In the genomic region with DNA sequence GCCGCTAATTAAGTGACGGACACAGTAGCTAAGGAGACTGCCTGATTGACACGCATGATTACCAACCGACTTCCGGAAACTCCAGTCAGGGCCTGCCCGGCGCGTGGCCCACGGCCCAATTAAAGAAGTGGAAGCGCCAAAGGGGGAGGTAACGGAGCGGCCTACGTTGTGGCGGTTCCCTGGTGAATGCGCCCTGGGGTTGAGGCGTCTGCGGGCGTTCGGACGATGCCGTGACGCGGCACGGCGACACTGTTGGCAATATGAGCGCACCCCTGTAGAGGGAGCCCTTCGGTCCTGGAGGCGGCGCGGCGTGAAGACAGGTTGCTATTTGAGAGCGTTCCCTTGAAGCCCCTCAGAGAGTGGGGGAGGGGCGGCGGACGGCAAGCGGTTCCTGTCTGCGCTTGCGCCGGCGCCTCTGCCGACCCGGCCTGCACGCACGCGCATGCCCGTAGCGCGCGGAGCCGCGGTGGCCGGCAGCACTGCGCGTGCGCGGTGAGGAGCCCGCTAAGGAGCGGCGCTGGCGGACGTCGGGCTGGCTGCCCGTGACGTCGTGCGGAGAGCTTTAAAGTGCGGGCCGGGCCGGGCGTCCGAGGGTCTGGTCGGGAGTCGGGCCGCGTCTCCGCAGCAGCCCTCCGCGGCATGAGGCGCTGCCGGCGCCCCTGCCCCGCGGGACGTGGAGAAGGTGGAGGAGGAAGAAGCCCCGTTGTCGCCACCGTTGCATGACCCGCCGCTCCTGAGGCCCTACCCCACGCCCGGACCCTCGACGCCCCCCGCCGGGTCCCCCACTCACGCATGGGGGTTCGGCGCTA, we compare ENCODE assay signal across 8 cellular contexts. TPM values are rescaled to one million over a fixed set of nuclear protein-coding genes. Genes with fewer than 3 reads are reported as not detected.
A peak's percentile ranks its signal among the peaks of the same experiment; 100 is the strongest.
DNase-seq lines count a peak whose midpoint lies in the region; ATAC-seq and TF ChIP-seq lines count a peak whose summit lies in the region.

A gene (plus strand): TSS at position 495 of the 809 bp plus-strand sequence. CDS start 416 bp downstream, outside the sequence.

- no peaks in the 10 kb centered on the region for H3K27me3 ChIP-seq in mononuclear cell (ENCODE audit: insufficient read depth, low read length)

- H3K4me3 ChIP-seq in epithelial cell of esophagus (ENCODE audit: low read length) (peak within 1 kb of the TSS; percentile 79), mononuclear cell (ENCODE audit: low read length) (peak within 1 kb of the TSS; percentile 78)

- no peak for TF ChIP-seq EP300 in Ishikawa (IDR thresholded peaks at IDR 0.05; ENCODE audit: borderline replicate concordance)

- TF ChIP-seq RAD21 in Ishikawa (IDR thresholded peaks at IDR 0.05; ENCODE audit: low read depth), result no peak

- peak; percentile 79 for ATAC-seq in GM21576 (IDR thresholded peaks at IDR 0.05; ENCODE audit: unreplicated experiment)

- peaks cover 53% of the 10 kb centered on the region for H3K4me1 ChIP-seq in mononuclear cell (ENCODE audit: insufficient read depth, low read length)

- DNase-seq in DMS53 (lab: John Stamatoyannopoulos, UW), result peak; percentile 99
- peak; percentile 86 for DNase-seq in OCI-M2 (lab: John Stamatoyannopoulos, UW; ENCODE audit: unreplicated experiment)
- DNase-seq in activated T-cell treated with anti-CD3 and anti-CD28 coated beads for 4 hours, result peak; percentile 94
- DNase-seq in epithelial cell of esophagus (ENCODE audit: low read depth), result peak; percentile 100
- DNase-seq in stimulated activated CD8-positive, alpha-beta memory T cell treated with anti-CD3 and anti-CD28 coated beads, Interleukin-4, amount 100 ng/mL, for 1 hour (ENCODE audit: low read depth in 2 of 2, low spot score in 1 of 2), result peak; percentile 90 to 93

- H3K9me3 ChIP-seq in mononuclear cell (ENCODE audit: low read depth, low read length), result no peaks in the 10 kb centered on the region

- TF ChIP-seq CTCF in epithelial cell of esophagus (IDR thresholded peaks at IDR 0.05; ENCODE audit: insufficient read depth, low read depth, low read length, missing control alignments), result no peak

TF ChIP-seq in Ishikawa, 13 proteins besides CTCF, POLR2A, EP300 and RAD21:
- TF ChIP-seq YY1 (IDR thresholded peaks at IDR 0.05; ENCODE audit: low read depth), result no peak
- TF ChIP-seq EGR1 (IDR thresholded peaks at IDR 0.05), result no peak
- TF ChIP-seq, protein P1, sequence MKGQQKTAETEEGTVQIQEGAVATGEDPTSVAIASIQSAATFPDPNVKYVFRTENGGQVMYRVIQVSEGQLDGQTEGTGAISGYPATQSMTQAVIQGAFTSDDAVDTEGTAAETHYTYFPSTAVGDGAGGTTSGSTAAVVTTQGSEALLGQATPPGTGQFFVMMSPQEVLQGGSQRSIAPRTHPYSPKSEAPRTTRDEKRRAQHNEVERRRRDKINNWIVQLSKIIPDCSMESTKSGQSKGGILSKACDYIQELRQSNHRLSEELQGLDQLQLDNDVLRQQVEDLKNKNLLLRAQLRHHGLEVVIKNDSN (IDR thresholded peaks at IDR 0.05), result peak; percentile 46; the same call in 1 of the 2 replicates
- TF ChIP-seq TEAD4 (IDR thresholded peaks at IDR 0.05), result peak; percentile 27; the same call in 1 of the 2 replicates
- peak; percentile 60; the same call in 1 of the 2 replicates for TF ChIP-seq CREB1 (IDR thresholded peaks at IDR 0.05; ENCODE audit: low read depth)
- peak; percentile 53; the same call in 1 of the 2 replicates for TF ChIP-seq TCF12 (IDR thresholded peaks at IDR 0.05; ENCODE audit: low read depth)
- TF ChIP-seq, protein P2, sequence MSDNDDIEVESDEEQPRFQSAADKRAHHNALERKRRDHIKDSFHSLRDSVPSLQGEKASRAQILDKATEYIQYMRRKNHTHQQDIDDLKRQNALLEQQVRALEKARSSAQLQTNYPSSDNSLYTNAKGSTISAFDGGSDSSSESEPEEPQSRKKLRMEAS (IDR thresholded peaks at IDR 0.05), result peak; percentile 21; the same call in 1 of the 2 replicates
- no peak for TF ChIP-seq FOXM1 (IDR thresholded peaks at IDR 0.05; ENCODE audit: borderline replicate concordance, low read depth)
- TF ChIP-seq CEBPB (IDR thresholded peaks at IDR 0.05), result no peak
- TF ChIP-seq ZBTB7A (IDR thresholded peaks at IDR 0.05; ENCODE audit: low read depth), result peak; percentile 87; the same call in 1 of the 2 replicates
- TF ChIP-seq, protein P3, sequence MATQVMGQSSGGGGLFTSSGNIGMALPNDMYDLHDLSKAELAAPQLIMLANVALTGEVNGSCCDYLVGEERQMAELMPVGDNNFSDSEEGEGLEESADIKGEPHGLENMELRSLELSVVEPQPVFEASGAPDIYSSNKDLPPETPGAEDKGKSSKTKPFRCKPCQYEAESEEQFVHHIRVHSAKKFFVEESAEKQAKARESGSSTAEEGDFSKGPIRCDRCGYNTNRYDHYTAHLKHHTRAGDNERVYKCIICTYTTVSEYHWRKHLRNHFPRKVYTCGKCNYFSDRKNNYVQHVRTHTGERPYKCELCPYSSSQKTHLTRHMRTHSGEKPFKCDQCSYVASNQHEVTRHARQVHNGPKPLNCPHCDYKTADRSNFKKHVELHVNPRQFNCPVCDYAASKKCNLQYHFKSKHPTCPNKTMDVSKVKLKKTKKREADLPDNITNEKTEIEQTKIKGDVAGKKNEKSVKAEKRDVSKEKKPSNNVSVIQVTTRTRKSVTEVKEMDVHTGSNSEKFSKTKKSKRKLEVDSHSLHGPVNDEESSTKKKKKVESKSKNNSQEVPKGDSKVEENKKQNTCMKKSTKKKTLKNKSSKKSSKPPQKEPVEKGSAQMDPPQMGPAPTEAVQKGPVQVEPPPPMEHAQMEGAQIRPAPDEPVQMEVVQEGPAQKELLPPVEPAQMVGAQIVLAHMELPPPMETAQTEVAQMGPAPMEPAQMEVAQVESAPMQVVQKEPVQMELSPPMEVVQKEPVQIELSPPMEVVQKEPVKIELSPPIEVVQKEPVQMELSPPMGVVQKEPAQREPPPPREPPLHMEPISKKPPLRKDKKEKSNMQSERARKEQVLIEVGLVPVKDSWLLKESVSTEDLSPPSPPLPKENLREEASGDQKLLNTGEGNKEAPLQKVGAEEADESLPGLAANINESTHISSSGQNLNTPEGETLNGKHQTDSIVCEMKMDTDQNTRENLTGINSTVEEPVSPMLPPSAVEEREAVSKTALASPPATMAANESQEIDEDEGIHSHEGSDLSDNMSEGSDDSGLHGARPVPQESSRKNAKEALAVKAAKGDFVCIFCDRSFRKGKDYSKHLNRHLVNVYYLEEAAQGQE (IDR thresholded peaks at IDR 0.05; ENCODE audit: low read depth), result no peak
- no peak for TF ChIP-seq TAF1 (IDR thresholded peaks at IDR 0.05; ENCODE audit: low read depth)
- 0 out of 2 replicates have a peak, but pooled peaks have one; percentile 2 for TF ChIP-seq NFIC (IDR thresholded peaks at IDR 0.05)

RNA-seq across cellular contexts. Expression of the gene that starts here (rescaled TPM):
- 97.9 TPM for total RNA-seq in mononuclear cell

Comparison
In these comparisons a context has a peak if more than half of its experiments do, and no peak if none do; other contexts are left out.
1. Peak in every context shown above with its lines: DNase-seq, ATAC-seq and H3K4me3 ChIP-seq.